ENCODE assay signal across 1 cellular context in the genomic region with DNA sequence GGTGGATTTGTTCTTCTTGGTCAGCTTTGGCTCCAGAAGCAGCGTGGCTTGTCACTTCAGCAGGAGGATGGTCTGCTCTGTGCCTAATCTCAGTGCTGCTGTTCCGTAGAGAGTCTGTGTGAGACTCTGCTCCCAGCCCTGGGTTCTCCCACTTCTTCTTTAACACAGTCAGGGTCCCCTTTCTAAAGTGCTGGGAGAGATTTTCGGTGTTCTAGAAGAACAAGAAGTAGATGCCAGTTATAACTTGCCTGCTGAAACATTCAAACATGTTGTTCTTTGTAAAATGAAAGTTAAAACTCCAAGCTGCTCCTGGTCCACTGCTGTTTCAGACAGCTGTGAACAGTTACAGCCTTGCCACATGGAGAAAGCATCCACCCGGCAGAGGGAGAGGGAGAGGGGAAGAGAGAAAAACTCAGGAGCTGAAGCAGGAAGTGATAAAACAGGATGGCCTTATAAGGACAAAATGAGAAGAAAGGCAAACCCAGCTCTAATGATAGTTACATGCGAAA.
TF ChIP-seq lines count a peak whose summit lies in the region.

No MANE protein-coding gene starts in this region.

TF ChIP-seq in GM12878, 131 proteins besides CTCF, POLR2A, EP300 and RAD21 (continued from another document):
- TF ChIP-seq IKZF1 (conservative IDR thresholded peaks at IDR 0.05): peak; percentile 69
- peak; percentile 87 to 96 for TF ChIP-seq SRF (IDR thresholded peaks at IDR 0.05; ENCODE audit: low read depth in 2 of 2, low read length in 2 of 2)
- TF ChIP-seq ETV6 (conservative IDR thresholded peaks at IDR 0.05 in 1 of 2, IDR thresholded peaks at IDR 0.05 in 1 of 2; ENCODE audit: borderline replicate concordance in 1 of 2, low read depth in 1 of 2): no peak
- no peak for TF ChIP-seq YY1 (IDR thresholded peaks at IDR 0.05; ENCODE audit: low read depth, low read length)
- TF ChIP-seq FOS (IDR thresholded peaks at IDR 0.05; ENCODE audit: borderline replicate concordance, extremely low read depth, insufficient read length): no peak
- peak; percentile 44 to 68; a peak in 3 of 4 replicates for TF ChIP-seq IKZF2 (IDR thresholded peaks at IDR 0.05)
- TF ChIP-seq EED (IDR thresholded peaks at IDR 0.05; ENCODE audit: low read depth): peak; percentile 84
- TF ChIP-seq CREB1 (IDR thresholded peaks at IDR 0.05; ENCODE audit: low read depth): 0 out of 2 replicates have a peak, but pooled peaks have one; percentile 2
- TF ChIP-seq NKRF (conservative IDR thresholded peaks at IDR 0.05): no peak
- TF ChIP-seq, protein P1, sequence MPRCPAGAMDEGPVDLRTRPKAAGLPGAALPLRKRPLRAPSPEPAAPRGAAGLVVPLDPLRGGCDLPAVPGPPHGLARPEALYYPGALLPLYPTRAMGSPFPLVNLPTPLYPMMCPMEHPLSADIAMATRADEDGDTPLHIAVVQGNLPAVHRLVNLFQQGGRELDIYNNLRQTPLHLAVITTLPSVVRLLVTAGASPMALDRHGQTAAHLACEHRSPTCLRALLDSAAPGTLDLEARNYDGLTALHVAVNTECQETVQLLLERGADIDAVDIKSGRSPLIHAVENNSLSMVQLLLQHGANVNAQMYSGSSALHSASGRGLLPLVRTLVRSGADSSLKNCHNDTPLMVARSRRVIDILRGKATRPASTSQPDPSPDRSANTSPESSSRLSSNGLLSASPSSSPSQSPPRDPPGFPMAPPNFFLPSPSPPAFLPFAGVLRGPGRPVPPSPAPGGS (IDR thresholded peaks at IDR 0.05; ENCODE audit: borderline replicate concordance, insufficient read depth, low read depth, low read length, poor library complexity, severe bottlenecking): no peak
- 0 out of 2 replicates have a peak, but pooled peaks have one; percentile 35 for TF ChIP-seq DPF2 (IDR thresholded peaks at IDR 0.05)
- TF ChIP-seq, protein P2, sequence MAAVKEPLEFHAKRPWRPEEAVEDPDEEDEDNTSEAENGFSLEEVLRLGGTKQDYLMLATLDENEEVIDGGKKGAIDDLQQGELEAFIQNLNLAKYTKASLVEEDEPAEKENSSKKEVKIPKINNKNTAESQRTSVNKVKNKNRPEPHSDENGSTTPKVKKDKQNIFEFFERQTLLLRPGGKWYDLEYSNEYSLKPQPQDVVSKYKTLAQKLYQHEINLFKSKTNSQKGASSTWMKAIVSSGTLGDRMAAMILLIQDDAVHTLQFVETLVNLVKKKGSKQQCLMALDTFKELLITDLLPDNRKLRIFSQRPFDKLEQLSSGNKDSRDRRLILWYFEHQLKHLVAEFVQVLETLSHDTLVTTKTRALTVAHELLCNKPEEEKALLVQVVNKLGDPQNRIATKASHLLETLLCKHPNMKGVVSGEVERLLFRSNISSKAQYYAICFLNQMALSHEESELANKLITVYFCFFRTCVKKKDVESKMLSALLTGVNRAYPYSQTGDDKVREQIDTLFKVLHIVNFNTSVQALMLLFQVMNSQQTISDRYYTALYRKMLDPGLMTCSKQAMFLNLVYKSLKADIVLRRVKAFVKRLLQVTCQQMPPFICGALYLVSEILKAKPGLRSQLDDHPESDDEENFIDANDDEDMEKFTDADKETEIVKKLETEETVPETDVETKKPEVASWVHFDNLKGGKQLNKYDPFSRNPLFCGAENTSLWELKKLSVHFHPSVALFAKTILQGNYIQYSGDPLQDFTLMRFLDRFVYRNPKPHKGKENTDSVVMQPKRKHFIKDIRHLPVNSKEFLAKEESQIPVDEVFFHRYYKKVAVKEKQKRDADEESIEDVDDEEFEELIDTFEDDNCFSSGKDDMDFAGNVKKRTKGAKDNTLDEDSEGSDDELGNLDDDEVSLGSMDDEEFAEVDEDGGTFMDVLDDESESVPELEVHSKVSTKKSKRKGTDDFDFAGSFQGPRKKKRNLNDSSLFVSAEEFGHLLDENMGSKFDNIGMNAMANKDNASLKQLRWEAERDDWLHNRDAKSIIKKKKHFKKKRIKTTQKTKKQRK (IDR thresholded peaks at IDR 0.05; ENCODE audit: low read depth, low read length): no peak
- no peak for TF ChIP-seq USF1 (IDR thresholded peaks at IDR 0.05; ENCODE audit: borderline replicate concordance, extremely low read length, insufficient read depth, low read depth, low read length)
- TF ChIP-seq ZSCAN29 (IDR thresholded peaks at IDR 0.05): no peak
- TF ChIP-seq RUNX3 (IDR thresholded peaks at IDR 0.05; ENCODE audit: low read length): no peak
- TF ChIP-seq ELK1 (IDR thresholded peaks at IDR 0.05; ENCODE audit: low read depth, low read length): peak; percentile 99
